In genomic region chr3:121545049-121545563, GRCh38 we compare ENCODE assay signal across 8 cellular contexts.
DNase-seq lines count a peak whose midpoint lies in the region; ATAC-seq and TF ChIP-seq lines count a peak whose summit lies in the region.

No MANE protein-coding gene starts in this region.

- H3K27ac ChIP-seq in C4-2B, result peak overlapping the region; percentile 86
- no peak overlapping the region for H3K27ac ChIP-seq in SK-N-MC
- H3K27ac ChIP-seq in rectal smooth muscle tissue (ENCODE audit: low read depth, low read length), result no peak overlapping the region

- H3K4me1 ChIP-seq in rectal smooth muscle tissue (ENCODE audit: control insufficient read depth, insufficient read depth, low read length), result peaks cover 5% of the 10 kb centered on the region

- ATAC-seq in GM21717 (IDR thresholded peaks at IDR 0.05; ENCODE audit: unreplicated experiment) (peak; percentile 7), HG03378 (IDR thresholded peaks at IDR 0.05; ENCODE audit: unreplicated experiment) (no peak), GM21786 (IDR thresholded peaks at IDR 0.05; ENCODE audit: unreplicated experiment) (no peak), GM18868 (IDR thresholded peaks at IDR 0.05; ENCODE audit: unreplicated experiment) (no peak)

- DNase-seq in SK-N-MC (ENCODE audit: low read depth, low spot score) (no peak), fibroblast of pulmonary artery (ENCODE audit: low read depth) (peak; percentile 8)

- TF ChIP-seq CTCF in C4-2B (conservative IDR thresholded peaks at IDR 0.05) (no peak), fibroblast of pulmonary artery (IDR thresholded peaks at IDR 0.05; ENCODE audit: low read length, missing control alignments) (no peak)

- no peaks in the 10 kb centered on the region for H3K9me3 ChIP-seq in SK-N-MC (ENCODE audit: low read depth, low read length)

- H3K4me3 ChIP-seq in SK-N-MC, result peak overlapping the region; percentile 85
- peak overlapping the region; percentile 87 for H3K4me3 ChIP-seq in fibroblast of pulmonary artery (replicated peaks; ENCODE audit: low read depth, low read length)
- H3K4me3 ChIP-seq in rectal smooth muscle tissue (ENCODE audit: low read length), result peak overlapping the region; percentile 57

- H3K36me3 ChIP-seq in SK-N-MC (ENCODE audit: insufficient read depth, low read length) (peaks cover 13% of the 10 kb centered on the region), rectal smooth muscle tissue (ENCODE audit: control insufficient read depth, insufficient read depth, low read length) (no peaks in the 10 kb centered on the region)

- H3K27me3 ChIP-seq in rectal smooth muscle tissue (ENCODE audit: control insufficient read depth, insufficient read depth, low read length), result no peaks in the 10 kb centered on the region

- H3K9ac ChIP-seq in SK-N-MC (ENCODE audit: insufficient read length) (peak overlapping the region; percentile 94), rectal smooth muscle tissue (ENCODE audit: low read length) (no peak overlapping the region)
